8 cellular contexts compared by ENCODE assay signal in the genomic region with DNA sequence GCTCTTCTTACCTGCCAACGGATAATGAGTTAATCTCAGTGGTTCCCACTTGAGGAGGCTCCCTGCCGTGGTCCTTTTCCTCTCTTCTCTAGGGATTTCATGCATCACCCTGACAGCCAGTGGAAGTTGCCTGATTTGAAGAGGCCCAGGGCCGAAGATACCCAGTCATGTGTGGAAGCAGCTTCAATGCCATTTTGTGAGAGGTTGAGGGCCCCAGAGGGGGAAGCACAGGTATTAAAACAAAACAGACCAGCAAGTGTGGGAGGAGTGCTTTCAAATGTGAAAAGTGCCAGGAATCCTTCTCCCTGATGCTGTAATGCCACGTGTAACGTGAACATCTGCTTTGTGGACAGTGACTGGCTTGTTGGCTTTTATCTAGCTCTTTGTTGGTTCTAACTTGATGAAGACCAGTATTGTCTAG. TPM values are rescaled to one million over a fixed set of nuclear protein-coding genes. Genes with fewer than 3 reads are reported as not detected.
DNase-seq lines count a peak whose midpoint lies in the region; ATAC-seq, FAIRE-seq and TF ChIP-seq lines count a peak whose summit lies in the region.

No MANE protein-coding gene starts in this region.

- H3K27ac Mint-ChIP-seq in T-helper 2 cell treated with Interferon-gamma antibody and Interleukin-4, amounts not matched to agents 5 μg/mL and 100 μg/mL, for 36 hours, result peak overlapping the region; percentile 77
- peak overlapping the region; percentile 97 to 100 for H3K27ac Mint-ChIP-seq in activated naive CD4-positive, alpha-beta T cell treated with anti-CD3 and anti-CD28 coated beads, Interleukin-2, amount 50 U/mL, for 72 hours

- H3K9ac ChIP-seq in HepG2 (ENCODE audit: insufficient read depth, low read depth, low read length), result peak overlapping the region; percentile 94; the same call in 1 of the 2 replicates
- peak overlapping the region; percentile 6 to 86 for H3K9ac ChIP-seq in stomach smooth muscle (ENCODE audit: low read length in 2 of 2)

- H3K4me3 Mint-ChIP-seq in T-helper 2 cell treated with Interferon-gamma antibody and Interleukin-4, amounts not matched to agents 5 μg/mL and 100 μg/mL, for 36 hours, result peak overlapping the region; percentile 63

- no peak for TF ChIP-seq RAD21 in HepG2 (CRISPR knock-in tag; IDR thresholded peaks at IDR 0.05)

- CTCF ChIA-PET in HepG2 (lab: Yijun Ruan, JAX; ENCODE audit: low intra/inter-chr PET ratio, low total read pairs), result no interaction called here

- H3K36me3 ChIP-seq in HepG2 (replicated peaks in 1 of 2; ENCODE audit: control insufficient read depth in 1 of 2, insufficient read depth in 2 of 2, low read length in 2 of 2) (no peaks in the 10 kb centered on the region), stomach smooth muscle (ENCODE audit: control insufficient read depth in 2 of 2, insufficient read depth in 2 of 2, low read length in 2 of 2) (no peaks in the 10 kb centered on the region), testis (ENCODE audit: low read depth, missing control alignments) (no peaks in the 10 kb centered on the region)

- H3K27ac ChIP-seq in HepG2 (ENCODE audit: extremely low read length, insufficient read depth, low read length) (peak overlapping the region; percentile 93), stomach smooth muscle (ENCODE audit: low read length) (peak overlapping the region; percentile 96), testis (peak overlapping the region in 1 of 2 donors; percentile 88)

- no peak for ATAC-seq in activated naive CD4-positive, alpha-beta T cell treated with anti-CD3 and anti-CD28 coated beads, Interleukin-2, amount 50 U/mL, for 72 hours
- ATAC-seq in HepG2, result no peak

- TF ChIP-seq EP300 in HepG2 (IDR thresholded peaks at IDR 0.05; ENCODE audit: low read depth in 2 of 2, low read length in 2 of 2), result no peak
- TF ChIP-seq EP300 in HepG2 (CRISPR knock-in tag; IDR thresholded peaks at IDR 0.05; ENCODE audit: borderline replicate concordance), result no peak

- H3K36me3 Mint-ChIP-seq in T-helper 2 cell treated with Interferon-gamma antibody and Interleukin-4, amounts not matched to agents 5 μg/mL and 100 μg/mL, for 36 hours (ENCODE audit: low read depth), result no peaks in the 10 kb centered on the region
- H3K36me3 Mint-ChIP-seq in activated naive CD4-positive, alpha-beta T cell treated with anti-CD3 and anti-CD28 coated beads, Interleukin-2, amount 50 U/mL, for 72 hours, result no peaks in the 10 kb centered on the region

- POLR2A ChIA-PET in HepG2 (lab: Yijun Ruan, JAX), result interaction anchor here (1.9 to 3.5 kb wide), 2 partner anchors 15 to 54 kb away, joined by 4 to 26 read pairs; a partner anchor contains a TSS

- H2AFZ ChIP-seq in HepG2 (ENCODE audit: low read length), result no peak overlapping the region

- H4K20me1 ChIP-seq in HepG2 (ENCODE audit: insufficient read depth, low read length), result no peaks in the 10 kb centered on the region

- TF ChIP-seq CTCF in HepG2 (CRISPR knock-in tag; IDR thresholded peaks at IDR 0.05) (no peak), D721Med (IDR thresholded peaks at IDR 0.05; ENCODE audit: insufficient read depth, missing control alignments) (no peak), testis (IDR thresholded peaks at IDR 0.05) (no peak)

- WGBS in HepG2 (ENCODE audit: low lambda C conversion rate), result 30% methylated on average over 5 of the region's 5 CpGs
- WGBS in testis, 2 donors, result 23 to 29% methylated on average over 5 of the region's 5 CpGs

- intact Hi-C loops in HepG2 (cut with micrococcal nuclease; ENCODE audit: unreplicated experiment) (no loop called here), testis (cut with DNase I; ENCODE audit: low total_unique reads) (no loop called here)

- DNase-seq in T-helper 2 cell treated with Interferon-gamma antibody and Interleukin-4, amounts not matched to agents 5 μg/mL and 100 μg/mL, for 36 hours (ENCODE audit: low spot score), result no peak
- no peak for DNase-seq in T-helper 2 cell
- DNase-seq in activated naive CD4-positive, alpha-beta T cell treated with anti-CD3 and anti-CD28 coated beads, Interleukin-2, amount 50 U/mL, for 72 hours (ENCODE audit: low spot score in 2 of 2), result no peak
- DNase-seq in HepG2 (ENCODE audit: low spot score), result no peak
- no peak for DNase-seq in NOMO-1 treated with dmso at 0.1 percent for 144 hours (lab: John Stamatoyannopoulos, UW; ENCODE audit: unreplicated experiment)
- DNase-seq in D721Med (ENCODE audit: insufficient read length, low spot score), result no peak
- DNase-seq in testis, result no peak

- no peak for FAIRE-seq in HepG2 (lab: Jason Lieb, UNC)
- no peak for FAIRE-seq in D721Med (lab: Jason Lieb, UNC)

- H3K27me3 ChIP-seq in HepG2 (ENCODE audit: control insufficient read depth in 1 of 2, insufficient read depth in 2 of 2, low read length in 2 of 2) (no peaks in the 10 kb centered on the region), stomach smooth muscle (ENCODE audit: control insufficient read depth in 1 of 2, insufficient read depth in 2 of 2, low read length in 2 of 2) (no peaks in the 10 kb centered on the region), testis (no peaks in the 10 kb centered on the region)

- peak overlapping the region; percentile 86 for H3K4me2 ChIP-seq in HepG2 (ENCODE audit: low read depth, low read length)

- H3K4me1 ChIP-seq in HepG2 (ENCODE audit: insufficient read depth, low read length) (peaks cover 79% of the 10 kb centered on the region), stomach smooth muscle (ENCODE audit: control insufficient read depth, insufficient read depth, low read length) (peaks cover 51% of the 10 kb centered on the region), testis (peaks cover 23% of the 10 kb centered on the region)

- in situ Hi-C loops in HepG2 (cut with HindIII; ENCODE audit: extremely low pct_ligation_motif_present, low pct_unique_long_range_greater_than_20kb), result no loop called here

- no TSS peak for BruUV-seq in HepG2 (replicated peaks; lab: Mats Ljungman, UMichigan)

- H3K9me3 ChIP-seq in HepG2 (ENCODE audit: low read length) (no peaks in the 10 kb centered on the region), stomach smooth muscle (ENCODE audit: control insufficient read depth in 2 of 2, low read length in 2 of 2) (no peaks in the 10 kb centered on the region), testis (no peaks in the 10 kb centered on the region)

- H3K4me3 ChIP-seq in HepG2 (replicated peaks in 1 of 3; ENCODE audit: insufficient read depth in 1 of 3, low read depth in 2 of 3, low read length in 3 of 3) (peak overlapping the region; percentile 71 to 96 (median 93); a peak in 5 of 6 replicates), stomach smooth muscle (ENCODE audit: low read length in 2 of 2) (peak overlapping the region; percentile 90 to 97), testis (peak overlapping the region in 1 of 2 donors; percentile 89)

- TF ChIP-seq POLR2A in HepG2 (IDR thresholded peaks at IDR 0.05; ENCODE audit: insufficient read depth in 1 of 2, low read depth in 2 of 2, low read length in 2 of 2) (no peak), testis (IDR thresholded peaks at IDR 0.05) (no peak)

- no peaks in the 10 kb centered on the region for H3K27me3 Mint-ChIP-seq in T-helper 2 cell treated with Interferon-gamma antibody and Interleukin-4, amounts not matched to agents 5 μg/mL and 100 μg/mL, for 36 hours (ENCODE audit: low read depth)

- H3K9me3 Mint-ChIP-seq in T-helper 2 cell treated with Interferon-gamma antibody and Interleukin-4, amounts not matched to agents 5 μg/mL and 100 μg/mL, for 36 hours, result no peaks in the 10 kb centered on the region
- no peaks in the 10 kb centered on the region for H3K9me3 Mint-ChIP-seq in activated naive CD4-positive, alpha-beta T cell treated with anti-CD3 and anti-CD28 coated beads, Interleukin-2, amount 50 U/mL, for 72 hours

- peaks cover 2% of the 10 kb centered on the region for H3K79me2 ChIP-seq in HepG2 (ENCODE audit: insufficient read depth, low read length)

- peaks cover 28% of the 10 kb centered on the region for H3K4me1 Mint-ChIP-seq in T-helper 2 cell treated with Interferon-gamma antibody and Interleukin-4, amounts not matched to agents 5 μg/mL and 100 μg/mL, for 36 hours (ENCODE audit: low read depth)

RNA-seq across cellular contexts. Expression of a gene that starts 1.5 kb away (rescaled TPM):
- total RNA-seq in activated naive CD4-positive, alpha-beta T cell treated with anti-CD3 and anti-CD28 coated beads, Interleukin-2, amount 50 U/mL, for 72 hours, result 10 to 100 TPM; 19.2 to 19.6 TPM
- total RNA-seq in HepG2 (2016; rRNA removed; fragmentation: Illumina TruSeq; extraction: Trizol) (4.6 TPM in 2 replicates), testis (10 to 100 TPM; 31.0 to 33.9 TPM)
- 1.1 and 1.3 TPM in 2 replicates for total RNA-seq in HepG2 (2016; cell fraction: cytosol; rRNA removed; fragmentation: Illumina TruSeq; extraction: Trizol; ENCODE audit: low read depth)
- 3.7 and 4.3 TPM in 2 replicates for total RNA-seq in HepG2 (2016; cell fraction: insoluble cytoplasmic fraction; rRNA removed; fragmentation: Illumina TruSeq; extraction: Trizol)
- total RNA-seq in HepG2 (2016; cell fraction: membrane; rRNA removed; fragmentation: Illumina TruSeq; extraction: Trizol), result 1.4 and 2.2 TPM in 2 replicates
- 5.1 and 5.6 TPM in 2 replicates for total RNA-seq in HepG2 (2016; cell fraction: nucleus; rRNA removed; fragmentation: Illumina TruSeq; extraction: Trizol)
- polyA plus RNA-seq in HepG2 (2011; rRNA removed) (24.1 and 29.2 TPM in 2 replicates), testis (ENCODE audit: insufficient read depth, low read depth, low replicate concordance) (15.8 TPM)
- 10.5 and 16.7 TPM in 2 replicates for polyA plus RNA-seq in HepG2 (2011; cell fraction: cytosol; rRNA removed)
- polyA plus RNA-seq in HepG2 (2011; cell fraction: nucleus; rRNA removed), result 21.9 and 33.5 TPM in 2 replicates
- 16.7 and 20.6 TPM in 2 replicates for polyA plus RNA-seq in HepG2 (2012)
- polyA plus RNA-seq in HepG2 (2016; cell fraction: cytosol; fragmentation: Illumina TruSeq; extraction: Trizol; ENCODE audit: low read depth), result 0.17 and 0.33 TPM in 2 replicates
- polyA plus RNA-seq in HepG2 (2016; cell fraction: insoluble cytoplasmic fraction; fragmentation: Illumina TruSeq; extraction: Trizol; ENCODE audit: low read depth), result 1.5 and 1.6 TPM in 2 replicates
- polyA plus RNA-seq in HepG2 (2016; cell fraction: membrane; fragmentation: Illumina TruSeq; extraction: Trizol; ENCODE audit: low read depth), result 0.25 and 0.38 TPM in 2 replicates
- 4.4 and 4.8 TPM in 2 replicates for polyA plus RNA-seq in HepG2 (2016; cell fraction: nucleus; fragmentation: Illumina TruSeq; extraction: Trizol; ENCODE audit: insufficient read depth, low read depth)
- polyA minus RNA-seq in HepG2 (2011; rRNA and poly(A)+ RNA removed; ENCODE audit: low replicate concordance), result 9.5 and 54.7 TPM in 2 replicates
- polyA minus RNA-seq in HepG2 (2011; cell fraction: cytosol; rRNA and poly(A)+ RNA removed), result 41.0 and 60.4 TPM in 2 replicates
- polyA minus RNA-seq in HepG2 (2011; cell fraction: nucleus; rRNA and poly(A)+ RNA removed), result 73.6 and 109 TPM in 2 replicates

RNA-seq across cellular contexts. Expression of a gene that starts 53.5 kb away (rescaled TPM):
- 1 to 10 TPM; 3.6 to 6.4 TPM for total RNA-seq in activated naive CD4-positive, alpha-beta T cell treated with anti-CD3 and anti-CD28 coated beads, Interleukin-2, amount 50 U/mL, for 72 hours
- total RNA-seq in HepG2 (2016; rRNA removed; fragmentation: Illumina TruSeq; extraction: Trizol) (13.1 and 22.9 TPM in 2 replicates), testis (10 to 100 TPM; 13.0 to 15.3 TPM)
- total RNA-seq in HepG2 (2016; cell fraction: cytosol; rRNA removed; fragmentation: Illumina TruSeq; extraction: Trizol; ENCODE audit: low read depth), result 1.1 and 1.4 TPM in 2 replicates
- total RNA-seq in HepG2 (2016; cell fraction: insoluble cytoplasmic fraction; rRNA removed; fragmentation: Illumina TruSeq; extraction: Trizol), result 13.2 and 22.1 TPM in 2 replicates
- total RNA-seq in HepG2 (2016; cell fraction: membrane; rRNA removed; fragmentation: Illumina TruSeq; extraction: Trizol), result 3.1 and 3.8 TPM in 2 replicates
- 13.2 and 13.8 TPM in 2 replicates for total RNA-seq in HepG2 (2016; cell fraction: nucleus; rRNA removed; fragmentation: Illumina TruSeq; extraction: Trizol)
- polyA plus RNA-seq in HepG2 (2011; rRNA removed) (4.0 and 4.8 TPM in 2 replicates), testis (ENCODE audit: insufficient read depth, low read depth, low replicate concordance) (9.1 TPM)
- polyA plus RNA-seq in HepG2 (2011; cell fraction: cytosol; rRNA removed), result 2.9 and 4.1 TPM in 2 replicates
- polyA plus RNA-seq in HepG2 (2011; cell fraction: nucleus; rRNA removed), result 2.0 and 2.7 TPM in 2 replicates
- 5.3 and 7.7 TPM in 2 replicates for polyA plus RNA-seq in HepG2 (2012)
- polyA plus RNA-seq in HepG2 (2016; cell fraction: cytosol; fragmentation: Illumina TruSeq; extraction: Trizol; ENCODE audit: low read depth), result 0.49 and 0.57 TPM in 2 replicates
- polyA plus RNA-seq in HepG2 (2016; cell fraction: insoluble cytoplasmic fraction; fragmentation: Illumina TruSeq; extraction: Trizol; ENCODE audit: low read depth), result 14.8 and 15.7 TPM in 2 replicates
- polyA plus RNA-seq in HepG2 (2016; cell fraction: membrane; fragmentation: Illumina TruSeq; extraction: Trizol; ENCODE audit: low read depth), result 1.3 and 1.4 TPM in 2 replicates
- polyA plus RNA-seq in HepG2 (2016; cell fraction: nucleus; fragmentation: Illumina TruSeq; extraction: Trizol; ENCODE audit: insufficient read depth, low read depth), result 6.5 and 7.8 TPM in 2 replicates
- polyA minus RNA-seq in HepG2 (2011; rRNA and poly(A)+ RNA removed; ENCODE audit: low replicate concordance), result 5.8 and 15.3 TPM in 2 replicates
- polyA minus RNA-seq in HepG2 (2011; cell fraction: cytosol; rRNA and poly(A)+ RNA removed), result 6.1 and 6.5 TPM in 2 replicates
- polyA minus RNA-seq in HepG2 (2011; cell fraction: nucleus; rRNA and poly(A)+ RNA removed), result 19.1 and 22.5 TPM in 2 replicates

RNA-seq across cellular contexts. Expression of a gene that starts 56.2 kb away (rescaled TPM):
- 10 to 100 TPM in 1 of 2 donors, 1 to 10 TPM in 1; 5.1 to 17.4 TPM for total RNA-seq in activated naive CD4-positive, alpha-beta T cell treated with anti-CD3 and anti-CD28 coated beads, Interleukin-2, amount 50 U/mL, for 72 hours
- 37.3 and 70.2 TPM in 2 replicates for total RNA-seq in HepG2 (2016; rRNA removed; fragmentation: Illumina TruSeq; extraction: Trizol)
- total RNA-seq in HepG2 (2016; cell fraction: cytosol; rRNA removed; fragmentation: Illumina TruSeq; extraction: Trizol; ENCODE audit: low read depth), result 3.7 and 3.9 TPM in 2 replicates
- 34.6 and 68.5 TPM in 2 replicates for total RNA-seq in HepG2 (2016; cell fraction: insoluble cytoplasmic fraction; rRNA removed; fragmentation: Illumina TruSeq; extraction: Trizol)
- total RNA-seq in HepG2 (2016; cell fraction: membrane; rRNA removed; fragmentation: Illumina TruSeq; extraction: Trizol), result 14.7 and 15.5 TPM in 2 replicates
- 67.9 and 80.5 TPM in 2 replicates for total RNA-seq in HepG2 (2016; cell fraction: nucleus; rRNA removed; fragmentation: Illumina TruSeq; extraction: Trizol)
- 39.2 and 45.4 TPM in 2 replicates for polyA plus RNA-seq in HepG2 (2011; rRNA removed)
- polyA plus RNA-seq in HepG2 (2011; cell fraction: cytosol; rRNA removed), result 30.8 and 37.4 TPM in 2 replicates
- polyA plus RNA-seq in HepG2 (2011; cell fraction: nucleus; rRNA removed), result 17.5 and 20.0 TPM in 2 replicates
- polyA plus RNA-seq in HepG2 (2012), result 76.8 and 81.5 TPM in 2 replicates
- polyA plus RNA-seq in HepG2 (2016; cell fraction: cytosol; fragmentation: Illumina TruSeq; extraction: Trizol; ENCODE audit: low read depth), result 4.9 and 5.3 TPM in 2 replicates
- 44.7 and 53.0 TPM in 2 replicates for polyA plus RNA-seq in HepG2 (2016; cell fraction: insoluble cytoplasmic fraction; fragmentation: Illumina TruSeq; extraction: Trizol; ENCODE audit: low read depth)
- 13.7 and 14.8 TPM in 2 replicates for polyA plus RNA-seq in HepG2 (2016; cell fraction: membrane; fragmentation: Illumina TruSeq; extraction: Trizol; ENCODE audit: low read depth)
- 125 and 131 TPM in 2 replicates for polyA plus RNA-seq in HepG2 (2016; cell fraction: nucleus; fragmentation: Illumina TruSeq; extraction: Trizol; ENCODE audit: insufficient read depth, low read depth)
- 17.1 and 29.8 TPM in 2 replicates for polyA minus RNA-seq in HepG2 (2011; rRNA and poly(A)+ RNA removed; ENCODE audit: low replicate concordance)
- polyA minus RNA-seq in HepG2 (2011; cell fraction: cytosol; rRNA and poly(A)+ RNA removed), result 29.4 and 33.1 TPM in 2 replicates
- polyA minus RNA-seq in HepG2 (2011; cell fraction: nucleus; rRNA and poly(A)+ RNA removed), result 11.7 and 15.9 TPM in 2 replicates
- 10 to 100 TPM; 26.8 to 31.3 TPM for total RNA-seq in testis
- 31.2 TPM for polyA plus RNA-seq in testis (ENCODE audit: insufficient read depth, low read depth, low replicate concordance)
